Comparison of ENCODE assay signal across 8 cellular contexts in genomic region chr1:53889304-53890298, GRCh38. TPM values are rescaled to one million over a fixed set of nuclear protein-coding genes. Genes with fewer than 3 reads are reported as not detected.
DNase-seq lines count a peak whose midpoint lies in the region; ATAC-seq and TF ChIP-seq lines count a peak whose summit lies in the region.

YIPF1 (minus strand) TSS chr1:53889797; CDS start chr1:53888937, 860 bp downstream.

- no peaks in the 10 kb centered on the region for H3K9me3 Mint-ChIP-seq in Caco-2 (ENCODE audit: unreplicated experiment)

- POLR2A ChIA-PET in Caco-2 (lab: Charles Lee): interaction anchor here (1.0 kb wide), 1 partner anchor 56 kb away, joined by 3 read pairs; the partner anchor contains the start of gene IFT25

- H3K4me3 ChIP-seq in Caco-2 (ENCODE audit: low read depth, low read length): peak within 1 kb of the TSS; percentile 69

- H3K4me1 Mint-ChIP-seq in Caco-2 (ENCODE audit: low read depth, unreplicated experiment): peaks cover 9% of the 10 kb centered on the region

- H3K36me3 ChIP-seq in Caco-2 (ENCODE audit: control insufficient read depth, insufficient read depth, low read length): no peaks in the 10 kb centered on the region

- peak within 1 kb of the TSS; percentile 93 for H3K4me3 Mint-ChIP-seq in Caco-2 (ENCODE audit: unreplicated experiment)

- no peak for TF ChIP-seq CTCF in Caco-2 (IDR thresholded peaks at IDR 0.05; ENCODE audit: insufficient read depth in 1 of 2, low read depth in 1 of 2, low read length in 1 of 2, severe bottlenecking in 1 of 2, unreplicated experiment in 1 of 2)

- intact Hi-C loops in Caco-2 (cut with micrococcal nuclease; ENCODE audit: unreplicated experiment): loop anchor here (1.0 kb wide), 1 partner anchor 21 kb away; no protein-coding TSS in a partner anchor

- peaks cover 9% of the 10 kb centered on the region for H3K36me3 Mint-ChIP-seq in Caco-2 (ENCODE audit: insufficient read depth, unreplicated experiment)

- H3K4me1 ChIP-seq in Caco-2: peaks cover 20% of the 10 kb centered on the region

- ATAC-seq in GM21360 (IDR thresholded peaks at IDR 0.05; ENCODE audit: unreplicated experiment): peak; percentile 80

- in situ Hi-C loops in endometrial microvascular endothelial cells (cut with HindIII; ENCODE audit: inconsistent ontology term, low pct_unique_long_range_greater_than_20kb, low sequenced_read_pairs): no loop called here

- CTCF ChIA-PET in Caco-2 (lab: Charles Lee): interaction anchor here (0.6 to 1.6 kb wide), 4 partner anchors 11 to 58 kb away, joined by 3 to 4 read pairs (median 4); partner anchors contain the start of gene IFT25

- DNase-seq in Caco-2 (peak; percentile 83 to 85), HT1080 (ENCODE audit: low read depth) (peak; percentile 89), NOMO-1 treated with dmso at 0.1 percent for 144 hours (lab: John Stamatoyannopoulos, UW; ENCODE audit: unreplicated experiment) (peak; percentile 80), mesenteric fat pad (ENCODE audit: low spot score) (peak; percentile 96)
- DNase-seq in activated CD8-positive, alpha-beta memory T cell treated with anti-CD3 and anti-CD28 coated beads, Interleukin-2, amount 50 U/mL, for 24 hours (ENCODE audit: extremely low read depth): peak; percentile 66
- peak; percentile 67 for DNase-seq in stimulated activated CD8-positive, alpha-beta memory T cell treated with anti-CD3 and anti-CD28 coated beads, Interleukin-15, amount 100 ng/mL, for 1 hour (ENCODE audit: low read depth)

- no peaks in the 10 kb centered on the region for H3K27me3 ChIP-seq in Caco-2 (replicated peaks; ENCODE audit: control insufficient read depth, insufficient read depth, low read length)

- peak within 1 kb of the TSS; percentile 89 for H3K27ac Mint-ChIP-seq in Caco-2 (ENCODE audit: unreplicated experiment)

- no peaks in the 10 kb centered on the region for H3K9me3 ChIP-seq in Caco-2

- H3K27me3 Mint-ChIP-seq in Caco-2 (ENCODE audit: insufficient read depth, unreplicated experiment): no peaks in the 10 kb centered on the region

- no TSS peak for BruUV-seq in Caco-2 (replicated peaks; lab: Mats Ljungman, UMichigan)

RNA-seq across cellular contexts. Expression of gene YIPF1, which starts in this region (rescaled TPM):
- total RNA-seq in Caco-2 (2022): 16.6 and 17.2 TPM in 2 replicates
- 20.2 and 24.9 TPM in 2 replicates for total RNA-seq in HT1080 (2014; rRNA removed; shearing (Covaris generic))
- polyA plus RNA-seq in HT1080 (2015; cell fraction: cytosol; rRNA removed): 17.3 and 19.1 TPM in 2 replicates
- polyA plus RNA-seq in HT1080 (2015; cell fraction: nucleus; rRNA removed): 12.8 and 13.6 TPM in 2 replicates
- 22.6 TPM for total RNA-seq in endometrial microvascular endothelial cells (ENCODE audit: inconsistent ontology term)
- total RNA-seq in mesenteric fat pad: 22.3 TPM

Comparison
In these comparisons a context has a peak if more than half of its experiments do, and no peak if none do; other contexts are left out.
1. Peak in every context shown above with its lines: DNase-seq, ATAC-seq and H3K4me3 ChIP-seq.